7 cellular contexts compared by ENCODE assay signal in genomic region chr2:152328013-152328412, GRCh38.
"Had no signal": no experiment of that assay in that cellular context is flagged by ENCODE, and none has a peak within 500 bp of the region (broad histone marks: within the 10 kb centered on the region; RNA-seq: fewer than 3 reads in every experiment).

No MANE protein-coding gene starts in this region.

- FAIRE-seq: HTR-8/SVneo had no signal

- H3K36me3 ChIP-seq: HAP-1 had no signal

- H3K4me1 ChIP-seq: HAP-1 had no signal

- H3K9me3 ChIP-seq: HAP-1 had no signal

- H3K27ac ChIP-seq: GM23248 had no signal

- DNase-seq: GM23248, GOT3, H7, KBM-7 had no signal

- H3K4me3 ChIP-seq: GM23248, HAP-1 had no signal

- ATAC-seq: HCT116 had no signal
